16 cellular contexts compared by ENCODE assay signal in the genomic region with DNA sequence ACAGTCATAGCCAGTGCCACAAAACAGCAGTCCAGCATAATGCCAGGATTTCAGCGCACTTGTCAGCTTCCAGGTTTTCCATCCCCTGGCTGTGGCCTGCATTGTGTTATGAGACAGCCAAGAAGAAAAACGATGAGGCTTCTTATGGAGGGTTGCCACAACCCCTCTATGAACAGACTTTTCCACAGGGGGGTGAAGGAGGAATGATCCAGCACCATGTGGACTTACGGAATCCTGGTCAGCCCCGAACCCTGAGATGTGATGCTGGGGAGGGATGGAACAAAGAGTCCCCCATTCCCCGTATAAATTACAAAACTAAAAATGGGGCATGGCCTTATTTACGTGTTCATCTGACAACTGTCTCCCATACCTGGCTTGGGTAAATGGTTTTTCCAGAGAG. TPM values are rescaled to one million over a fixed set of nuclear protein-coding genes. Genes with fewer than 3 reads are reported as not detected.
"Had no signal": no experiment of that assay in that cellular context is flagged by ENCODE, and none has a peak within 500 bp of the region (broad histone marks: within the 10 kb centered on the region; RNA-seq: fewer than 3 reads in every experiment).

No MANE protein-coding gene starts in this region.

- H3K27ac ChIP-seq: pancreas had no signal

- H3K27me3 ChIP-seq: esophagus squamous epithelium, pancreas, upper lobe of left lung had no signal

- ATAC-seq: pancreas had no signal

- H3K4me3 Mint-ChIP-seq: activated B cell treated with CpG ODN at 0.5 μM for 24 hours; activated naive CD4-positive, alpha-beta T cell treated with anti-CD3 and anti-CD28 coated beads for 36 hours; central memory CD8-positive, alpha-beta T cell had no signal

- H3K9me3 ChIP-seq: esophagus squamous epithelium, pancreas, upper lobe of left lung had no signal

- H3K4me3 ChIP-seq: coronary artery, esophagus squamous epithelium, pancreas, upper lobe of left lung had no signal

- H3K4me1 ChIP-seq: pancreas had no signal

- H3K27ac Mint-ChIP-seq: activated B cell treated with CpG ODN at 0.5 μM for 24 hours; activated naive CD4-positive, alpha-beta T cell treated with anti-CD3 and anti-CD28 coated beads for 36 hours; activated T-helper 2 cell treated with anti-CD3 and anti-CD28 coated beads, Interferon-gamma antibody, Interleukin-2, Interleukin-4, amounts not matched to agents 10 μg/mL and 5 μg/mL and 100 μg/mL, durations not matched to agents 14 hours and 24 hours and 36 hours had no signal

- H3K9me3 Mint-ChIP-seq: activated B cell treated with CpG ODN at 0.5 μM for 24 hours; activated naive CD4-positive, alpha-beta T cell treated with anti-CD3 and anti-CD28 coated beads for 36 hours; activated T-helper 2 cell treated with anti-CD3 and anti-CD28 coated beads, Interferon-gamma antibody, Interleukin-2, Interleukin-4, amounts not matched to agents 10 μg/mL and 5 μg/mL and 100 μg/mL, durations not matched to agents 14 hours and 24 hours and 36 hours; central memory CD8-positive, alpha-beta T cell had no signal

- H3K27me3 Mint-ChIP-seq: activated B cell treated with CpG ODN at 0.5 μM for 24 hours; central memory CD8-positive, alpha-beta T cell had no signal

- DNase-seq: activated B cell treated with CpG ODN at 0.5 μM for 24 hours; activated CD4-positive, alpha-beta T cell treated with anti-CD3 and anti-CD28 coated beads for 48 hours; activated naive CD4-positive, alpha-beta T cell treated with anti-CD3 and anti-CD28 coated beads for 36 hours; amniotic stem cell; esophagus squamous epithelium; hypothalamus; mesendoderm; pancreas; stimulated activated CD4-positive, alpha-beta T cell treated with anti-CD3 and anti-CD28 coated beads, Interleukin-2, amount 100 ng/mL, for 48 hours; stimulated activated naive CD4-positive, alpha-beta T cell treated with Interleukin-2 at 50 U/mL for 16 hours; T-helper 2 cell; upper lobe of left lung had no signal

RNA-seq across cellular contexts. Expression of a gene that starts 32.6 kb away (rescaled TPM):
- total RNA-seq: activated B cell treated with CpG ODN at 0.5 μM for 24 hours; activated CD8-positive, alpha-beta memory T cell treated with anti-CD3 and anti-CD28 coated beads for 36 hours; activated naive CD4-positive, alpha-beta T cell treated with anti-CD3 and anti-CD28 coated beads for 36 hours; activated T-helper 2 cell treated with anti-CD3 and anti-CD28 coated beads, Interferon-gamma antibody, Interleukin-2, Interleukin-4, amounts not matched to agents 10 μg/mL and 5 μg/mL and 100 μg/mL, durations not matched to agents 14 hours and 24 hours and 36 hours had no signal
